ENCODE assay signal across 1 cellular context in genomic region chr6:2899596-2899995, GRCh38.
TF ChIP-seq lines count a peak whose summit lies in the region.

No MANE protein-coding gene starts in this region.

TF ChIP-seq in GM12878, 131 proteins besides CTCF, POLR2A, EP300 and RAD21 (continued from another document and continues in another):
- peak; percentile 60; the same call in 1 of the 2 replicates for TF ChIP-seq CREB1 (IDR thresholded peaks at IDR 0.05; ENCODE audit: low read depth)
- TF ChIP-seq ZSCAN29 (IDR thresholded peaks at IDR 0.05) = no peak
- no peak for TF ChIP-seq CEBPZ (IDR thresholded peaks at IDR 0.05; ENCODE audit: low read depth, low read length)
- TF ChIP-seq HDAC6 (IDR thresholded peaks at IDR 0.05; ENCODE audit: unreplicated experiment) = no peak
- peak; percentile 71 for TF ChIP-seq IKZF1 (conservative IDR thresholded peaks at IDR 0.05)
- TF ChIP-seq HSF1 (IDR thresholded peaks at IDR 0.05; ENCODE audit: low read depth, low read length) = no peak
- no peak for TF ChIP-seq RB1 (IDR thresholded peaks at IDR 0.05; ENCODE audit: borderline replicate concordance)
- TF ChIP-seq ZBED1 (IDR thresholded peaks at IDR 0.05; ENCODE audit: borderline replicate concordance) = 0 out of 2 replicates have a peak, but pooled peaks have one; percentile 35
- no peak for TF ChIP-seq YBX1 (IDR thresholded peaks at IDR 0.05)
- TF ChIP-seq SREBF2 (IDR thresholded peaks at IDR 0.05; ENCODE audit: low read length) = no peak
- no peak for TF ChIP-seq NR2C2 (IDR thresholded peaks at IDR 0.05; ENCODE audit: borderline replicate concordance, control insufficient read depth, insufficient read length, low read depth)
- no peak for TF ChIP-seq SIX5 (IDR thresholded peaks at IDR 0.05; ENCODE audit: low read depth, low read length, severe bottlenecking)
- TF ChIP-seq HDGF (IDR thresholded peaks at IDR 0.05) = no peak
- no peak for TF ChIP-seq NR2C1 (IDR thresholded peaks at IDR 0.05)
- TF ChIP-seq SMC3 (IDR thresholded peaks at IDR 0.05; ENCODE audit: borderline replicate concordance, low read length) = no peak
- TF ChIP-seq ZNF217 (IDR thresholded peaks at IDR 0.05) = peak; percentile 20; the same call in 1 of the 2 replicates
- TF ChIP-seq EED (IDR thresholded peaks at IDR 0.05; ENCODE audit: low read depth) = peak; percentile 92
- no peak for TF ChIP-seq HDAC2 (IDR thresholded peaks at IDR 0.05)
- no peak for TF ChIP-seq BACH1 (IDR thresholded peaks at IDR 0.05; ENCODE audit: borderline replicate concordance)
- TF ChIP-seq SUPT20H (IDR thresholded peaks at IDR 0.05; ENCODE audit: borderline replicate concordance, control insufficient read depth, low read depth, low read length) = no peak
- TF ChIP-seq CBX3 (IDR thresholded peaks at IDR 0.05; ENCODE audit: borderline replicate concordance, low read depth) = no peak
- TF ChIP-seq TCF12 (IDR thresholded peaks at IDR 0.05; ENCODE audit: low read depth, low read length) = 0 out of 2 replicates have a peak, but pooled peaks have one; percentile 27
- no peak for TF ChIP-seq BRCA1 (IDR thresholded peaks at IDR 0.05; ENCODE audit: low read depth, low read length)
- peak; percentile 88; the same call in 1 of the 2 replicates for TF ChIP-seq PAX5 (IDR thresholded peaks at IDR 0.05; ENCODE audit: borderline replicate concordance, low read depth, low read length)
- no peak for TF ChIP-seq RAD51 (IDR thresholded peaks at IDR 0.05)
- no peak for TF ChIP-seq EZH2 (IDR thresholded peaks at IDR 0.05; ENCODE audit: borderline replicate concordance, control insufficient read depth, low read depth, low read length)
- TF ChIP-seq RBBP5 (conservative IDR thresholded peaks at IDR 0.05) = no peak
- TF ChIP-seq ZZZ3 (IDR thresholded peaks at IDR 0.05; ENCODE audit: control insufficient read depth, insufficient read length, low read depth) = no peak
- TF ChIP-seq POU2F2 (IDR thresholded peaks at IDR 0.05; ENCODE audit: borderline replicate concordance, low read depth, low read length) = no peak; the same call in 2 of the 3 replicates
- peak; percentile 72 for TF ChIP-seq SKIL (IDR thresholded peaks at IDR 0.05; ENCODE audit: low read depth, poor library complexity, severe bottlenecking)
- TF ChIP-seq TBL1XR1 (IDR thresholded peaks at IDR 0.05; ENCODE audit: low read depth, low read length) = 0 out of 2 replicates have a peak, but pooled peaks have one; percentile 66
- TF ChIP-seq ATF7 (IDR thresholded peaks at IDR 0.05; ENCODE audit: low read depth) = peak; percentile 63; the same call in 1 of the 2 replicates
- TF ChIP-seq ATF2 (IDR thresholded peaks at IDR 0.05; ENCODE audit: low read length) = peak; percentile 94
- no peak; the same call in none of the 2 replicates for TF ChIP-seq MXI1 (IDR thresholded peaks at IDR 0.05; ENCODE audit: low read depth, low read length)
- no peak for TF ChIP-seq NRF1 (conservative IDR thresholded peaks at IDR 0.05; ENCODE audit: low read depth, low read length)
- 0 out of 2 replicates have a peak, but pooled peaks have one; percentile 51 for TF ChIP-seq YY1 (IDR thresholded peaks at IDR 0.05; ENCODE audit: low read depth, low read length)
- TF ChIP-seq BCL11A (IDR thresholded peaks at IDR 0.05; ENCODE audit: low read depth, low read length) = peak; percentile 92
- TF ChIP-seq MLLT1 (IDR thresholded peaks at IDR 0.05) = no peak
- TF ChIP-seq SREBF1 (IDR thresholded peaks at IDR 0.05; ENCODE audit: low read length) = 0 out of 2 replicates have a peak, but pooled peaks have one; percentile 8
- TF ChIP-seq SUZ12 (IDR thresholded peaks at IDR 0.05; ENCODE audit: unreplicated experiment) = no peak
- no peak for TF ChIP-seq KAT2A (conservative IDR thresholded peaks at IDR 0.05; ENCODE audit: control insufficient read depth, low read depth, low read length)
- TF ChIP-seq ASH2L (IDR thresholded peaks at IDR 0.05; ENCODE audit: borderline replicate concordance, low read depth) = no peak
- 0 out of 2 replicates have a peak, but pooled peaks have one; percentile 28 for TF ChIP-seq TCF3 (IDR thresholded peaks at IDR 0.05; ENCODE audit: borderline replicate concordance, insufficient read depth, low read depth, low read length)
- peak in 1 of 2 experiments; percentile 15; a peak in 1 of 4 replicates for TF ChIP-seq ETV6 (conservative IDR thresholded peaks at IDR 0.05 in 1 of 2, IDR thresholded peaks at IDR 0.05 in 1 of 2; ENCODE audit: borderline replicate concordance in 1 of 2, low read depth in 1 of 2)
- TF ChIP-seq KDM1A (IDR thresholded peaks at IDR 0.05; ENCODE audit: borderline replicate concordance) = no peak
- TF ChIP-seq CREM (IDR thresholded peaks at IDR 0.05; ENCODE audit: low read depth) = peak; percentile 74
- TF ChIP-seq STAT3 (IDR thresholded peaks at IDR 0.05; ENCODE audit: low read depth, low read length) = 0 out of 2 replicates have a peak, but pooled peaks have one; percentile 29
- peak; percentile 98 for TF ChIP-seq TCF7 (IDR thresholded peaks at IDR 0.05; ENCODE audit: borderline replicate concordance)
- TF ChIP-seq RELA (IDR thresholded peaks at IDR 0.05; ENCODE audit: borderline replicate concordance, partially characterized antibody) = no peak
- TF ChIP-seq CHD4 (IDR thresholded peaks at IDR 0.05) = no peak
- TF ChIP-seq ZBTB11 (CRISPR knock-in tag; IDR thresholded peaks at IDR 0.05) = no peak
- TF ChIP-seq NFXL1 (IDR thresholded peaks at IDR 0.05; ENCODE audit: borderline replicate concordance) = no peak
- peak; percentile 57; the same call in 1 of the 2 replicates for TF ChIP-seq BMI1 (IDR thresholded peaks at IDR 0.05; ENCODE audit: borderline replicate concordance)
- TF ChIP-seq NFIC (IDR thresholded peaks at IDR 0.05; ENCODE audit: low read depth, low read length) = peak; percentile 95
- TF ChIP-seq RFX5 (IDR thresholded peaks at IDR 0.05; ENCODE audit: low read depth, low read length) = no peak
- no peak for TF ChIP-seq GATAD2B (conservative IDR thresholded peaks at IDR 0.05; ENCODE audit: low read depth)
- TF ChIP-seq RUNX3 (IDR thresholded peaks at IDR 0.05; ENCODE audit: low read length) = peak; percentile 80
- 0 out of 2 replicates have a peak, but pooled peaks have one; percentile 51 for TF ChIP-seq PML (IDR thresholded peaks at IDR 0.05; ENCODE audit: low read length)
- no peak for TF ChIP-seq SMAD1 (IDR thresholded peaks at IDR 0.05; ENCODE audit: low read depth, partially characterized antibody)
- no peak for TF ChIP-seq USF1 (IDR thresholded peaks at IDR 0.05; ENCODE audit: borderline replicate concordance, extremely low read length, insufficient read depth, low read depth, low read length)
- no peak for TF ChIP-seq KLF5 (IDR thresholded peaks at IDR 0.05; ENCODE audit: partially characterized antibody)
- TF ChIP-seq JUND (IDR thresholded peaks at IDR 0.05; ENCODE audit: low read depth, low read length) = 0 out of 2 replicates have a peak, but pooled peaks have one; percentile 51
